In the genomic region with DNA sequence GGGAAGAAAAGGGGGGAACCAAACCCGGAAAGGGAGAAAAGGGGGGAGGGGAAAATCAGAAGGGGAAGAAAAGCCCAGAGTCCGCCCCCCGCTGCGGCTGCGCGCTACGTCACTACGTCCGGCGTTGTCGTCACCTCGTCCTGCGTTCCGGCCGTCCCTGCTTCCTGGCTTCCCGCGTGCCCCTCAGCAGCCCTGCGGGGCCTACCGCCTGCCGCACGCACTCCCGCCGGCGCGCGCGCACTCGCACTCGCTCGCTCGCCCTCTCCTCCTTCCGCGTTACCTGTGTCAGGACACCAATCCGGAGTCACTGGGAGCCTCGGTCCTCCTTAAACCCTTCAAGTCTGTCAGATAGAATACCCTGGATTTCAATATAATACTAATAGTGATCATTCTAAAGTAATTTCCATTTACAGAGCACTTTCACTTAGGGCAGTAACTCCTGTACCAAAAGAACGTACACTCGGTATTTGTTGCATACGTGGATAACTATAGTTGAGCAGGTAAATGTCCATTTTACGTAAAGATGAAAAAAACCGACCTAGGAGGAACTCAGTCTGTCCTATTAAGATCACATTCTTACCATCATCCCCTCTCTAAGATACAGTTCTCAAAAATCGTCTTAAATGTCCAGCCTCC, we compare ENCODE assay signal across 1 cellular context.
TF ChIP-seq lines count a peak whose summit lies in the region.

A gene (minus strand): TSS at position 113 of the 636 bp plus-strand sequence. CDS start 120,615 bp downstream, outside the sequence.

TF ChIP-seq in HepG2, 621 proteins besides CTCF, POLR2A, EP300 and RAD21 (continued from another document and continues in another):
- TF ChIP-seq KLF13 (CRISPR knock-in tag; IDR thresholded peaks at IDR 0.05): no peak
- TF ChIP-seq ZBTB20 (CRISPR knock-in tag; IDR thresholded peaks at IDR 0.05; ENCODE audit: borderline replicate concordance, low read depth): no peak; the same call in 1 of the 2 replicates
- TF ChIP-seq, protein P1, sequence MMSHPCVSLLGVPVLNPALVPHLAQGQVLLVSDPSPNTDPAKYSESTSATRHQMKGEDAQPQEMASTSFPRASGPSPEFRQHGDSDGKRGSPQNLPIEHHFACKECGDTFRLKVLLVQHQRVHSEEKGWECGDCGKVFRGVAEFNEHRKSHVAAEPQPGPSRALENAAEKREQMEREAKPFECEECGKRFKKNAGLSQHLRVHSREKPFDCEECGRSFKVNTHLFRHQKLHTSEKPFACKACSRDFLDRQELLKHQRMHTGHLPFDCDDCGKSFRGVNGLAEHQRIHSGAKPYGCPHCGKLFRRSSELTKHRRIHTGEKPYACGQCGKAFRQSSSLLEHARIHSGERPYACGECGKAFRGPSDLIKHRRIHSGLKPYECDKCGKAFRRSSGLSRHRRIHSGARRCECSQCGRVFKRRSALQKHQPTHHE (CRISPR knock-in tag; IDR thresholded peaks at IDR 0.05; ENCODE audit: borderline replicate concordance): 0 out of 2 replicates have a peak, but pooled peaks have one; percentile 51
- TF ChIP-seq, protein P2, sequence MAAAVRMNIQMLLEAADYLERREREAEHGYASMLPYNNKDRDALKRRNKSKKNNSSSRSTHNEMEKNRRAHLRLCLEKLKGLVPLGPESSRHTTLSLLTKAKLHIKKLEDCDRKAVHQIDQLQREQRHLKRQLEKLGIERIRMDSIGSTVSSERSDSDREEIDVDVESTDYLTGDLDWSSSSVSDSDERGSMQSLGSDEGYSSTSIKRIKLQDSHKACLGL (CRISPR knock-in tag; IDR thresholded peaks at IDR 0.05): peak; percentile 87
- TF ChIP-seq, protein P3, sequence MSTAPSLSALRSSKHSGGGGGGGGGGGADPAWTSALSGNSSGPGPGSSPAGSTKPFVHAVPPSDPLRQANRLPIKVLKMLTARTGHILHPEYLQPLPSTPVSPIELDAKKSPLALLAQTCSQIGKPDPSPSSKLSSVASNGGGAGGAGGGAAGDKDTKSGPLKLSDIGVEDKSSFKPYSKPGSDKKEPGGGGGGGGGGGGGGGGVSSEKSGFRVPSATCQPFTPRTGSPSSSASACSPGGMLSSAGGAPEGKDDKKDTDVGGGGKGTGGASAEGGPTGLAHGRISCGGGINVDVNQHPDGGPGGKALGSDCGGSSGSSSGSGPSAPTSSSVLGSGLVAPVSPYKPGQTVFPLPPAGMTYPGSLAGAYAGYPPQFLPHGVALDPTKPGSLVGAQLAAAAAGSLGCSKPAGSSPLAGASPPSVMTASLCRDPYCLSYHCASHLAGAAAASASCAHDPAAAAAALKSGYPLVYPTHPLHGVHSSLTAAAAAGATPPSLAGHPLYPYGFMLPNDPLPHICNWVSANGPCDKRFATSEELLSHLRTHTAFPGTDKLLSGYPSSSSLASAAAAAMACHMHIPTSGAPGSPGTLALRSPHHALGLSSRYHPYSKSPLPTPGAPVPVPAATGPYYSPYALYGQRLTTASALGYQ (CRISPR knock-in tag; IDR thresholded peaks at IDR 0.05): peak; percentile 59; the same call in 1 of the 2 replicates
- no peak for TF ChIP-seq LCORL (IDR thresholded peaks at IDR 0.05)
- peak; percentile 37; the same call in 1 of the 2 replicates for TF ChIP-seq LCORL (CRISPR knock-in tag; IDR thresholded peaks at IDR 0.05)
- TF ChIP-seq ZFP1 (CRISPR knock-in tag; IDR thresholded peaks at IDR 0.05): no peak
- TF ChIP-seq CENPX (CRISPR knock-in tag; IDR thresholded peaks at IDR 0.05): no peak
- no peak for TF ChIP-seq SP5 (CRISPR knock-in tag; IDR thresholded peaks at IDR 0.05; ENCODE audit: borderline replicate concordance, low read depth)
- no peak for TF ChIP-seq SMC3 (IDR thresholded peaks at IDR 0.05; ENCODE audit: low read length)
- TF ChIP-seq, protein P4, sequence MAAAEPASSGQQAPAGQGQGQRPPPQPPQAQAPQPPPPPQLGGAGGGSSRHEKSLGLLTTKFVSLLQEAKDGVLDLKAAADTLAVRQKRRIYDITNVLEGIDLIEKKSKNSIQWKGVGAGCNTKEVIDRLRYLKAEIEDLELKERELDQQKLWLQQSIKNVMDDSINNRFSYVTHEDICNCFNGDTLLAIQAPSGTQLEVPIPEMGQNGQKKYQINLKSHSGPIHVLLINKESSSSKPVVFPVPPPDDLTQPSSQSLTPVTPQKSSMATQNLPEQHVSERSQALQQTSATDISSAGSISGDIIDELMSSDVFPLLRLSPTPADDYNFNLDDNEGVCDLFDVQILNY (CRISPR knock-in tag; conservative IDR thresholded peaks at IDR 0.05): peak; percentile 67
- TF ChIP-seq, protein P5, sequence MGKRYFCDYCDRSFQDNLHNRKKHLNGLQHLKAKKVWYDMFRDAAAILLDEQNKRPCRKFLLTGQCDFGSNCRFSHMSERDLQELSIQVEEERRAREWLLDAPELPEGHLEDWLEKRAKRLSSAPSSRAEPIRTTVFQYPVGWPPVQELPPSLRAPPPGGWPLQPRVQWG (CRISPR knock-in tag; IDR thresholded peaks at IDR 0.05; ENCODE audit: borderline replicate concordance, low read depth): no peak
- TF ChIP-seq ZNF501 (CRISPR knock-in tag; IDR thresholded peaks at IDR 0.05): no peak
- peak; percentile 90 for TF ChIP-seq TMF1 (CRISPR knock-in tag; IDR thresholded peaks at IDR 0.05; ENCODE audit: low read depth)
- no peak for TF ChIP-seq SETDB1 (CRISPR knock-in tag; IDR thresholded peaks at IDR 0.05; ENCODE audit: borderline replicate concordance)
- peak; percentile 88 for TF ChIP-seq KMT2A (CRISPR knock-in tag; IDR thresholded peaks at IDR 0.05)
- no peak for TF ChIP-seq ZNF382 (CRISPR knock-in tag; IDR thresholded peaks at IDR 0.05; ENCODE audit: borderline replicate concordance)
- peak; percentile 75; the same call in 1 of the 2 replicates for TF ChIP-seq SAFB2 (CRISPR knock-in tag; IDR thresholded peaks at IDR 0.05; ENCODE audit: borderline replicate concordance, low read depth)
- TF ChIP-seq ZNF234 (CRISPR knock-in tag; conservative IDR thresholded peaks at IDR 0.05): no peak
- peak; percentile 93 for TF ChIP-seq ZFY (CRISPR knock-in tag; IDR thresholded peaks at IDR 0.05)
- TF ChIP-seq ZNF253 (CRISPR knock-in tag; IDR thresholded peaks at IDR 0.05; ENCODE audit: borderline replicate concordance): no peak
- no peak for TF ChIP-seq ZNF7 (CRISPR knock-in tag; IDR thresholded peaks at IDR 0.05)
- TF ChIP-seq, protein P6, sequence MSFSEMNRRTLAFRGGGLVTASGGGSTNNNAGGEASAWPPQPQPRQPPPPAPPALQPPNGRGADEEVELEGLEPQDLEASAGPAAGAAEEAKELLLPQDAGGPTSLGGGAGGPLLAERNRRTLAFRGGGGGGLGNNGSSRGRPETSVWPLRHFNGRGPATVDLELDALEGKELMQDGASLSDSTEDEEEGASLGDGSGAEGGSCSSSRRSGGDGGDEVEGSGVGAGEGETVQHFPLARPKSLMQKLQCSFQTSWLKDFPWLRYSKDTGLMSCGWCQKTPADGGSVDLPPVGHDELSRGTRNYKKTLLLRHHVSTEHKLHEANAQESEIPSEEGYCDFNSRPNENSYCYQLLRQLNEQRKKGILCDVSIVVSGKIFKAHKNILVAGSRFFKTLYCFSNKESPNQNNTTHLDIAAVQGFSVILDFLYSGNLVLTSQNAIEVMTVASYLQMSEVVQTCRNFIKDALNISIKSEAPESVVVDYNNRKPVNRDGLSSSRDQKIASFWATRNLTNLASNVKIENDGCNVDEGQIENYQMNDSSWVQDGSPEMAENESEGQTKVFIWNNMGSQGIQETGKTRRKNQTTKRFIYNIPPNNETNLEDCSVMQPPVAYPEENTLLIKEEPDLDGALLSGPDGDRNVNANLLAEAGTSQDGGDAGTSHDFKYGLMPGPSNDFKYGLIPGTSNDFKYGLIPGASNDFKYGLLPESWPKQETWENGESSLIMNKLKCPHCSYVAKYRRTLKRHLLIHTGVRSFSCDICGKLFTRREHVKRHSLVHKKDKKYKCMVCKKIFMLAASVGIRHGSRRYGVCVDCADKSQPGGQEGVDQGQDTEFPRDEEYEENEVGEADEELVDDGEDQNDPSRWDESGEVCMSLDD (CRISPR knock-in tag; IDR thresholded peaks at IDR 0.05; ENCODE audit: borderline replicate concordance): peak; percentile 49; the same call in 1 of the 2 replicates
- no peak for TF ChIP-seq ZNF354B (CRISPR knock-in tag; IDR thresholded peaks at IDR 0.05)
- 0 out of 2 replicates have a peak, but pooled peaks have one; percentile 11 for TF ChIP-seq PPARG (CRISPR knock-in tag; conservative IDR thresholded peaks at IDR 0.05)
- peak; percentile 93 for TF ChIP-seq RNF2 (conservative IDR thresholded peaks at IDR 0.05; ENCODE audit: low read depth)
- no peak for TF ChIP-seq ZSCAN20 (CRISPR knock-in tag; IDR thresholded peaks at IDR 0.05; ENCODE audit: borderline replicate concordance)
- TF ChIP-seq BHLHE40 (IDR thresholded peaks at IDR 0.05; ENCODE audit: low read length): peak; percentile 64; the same call in 1 of the 2 replicates
- TF ChIP-seq SOX5 (CRISPR knock-in tag; IDR thresholded peaks at IDR 0.05; ENCODE audit: borderline replicate concordance): peak; percentile 61
- TF ChIP-seq TEAD3 (CRISPR knock-in tag; optimal IDR thresholded peaks at IDR 0.05; ENCODE audit: borderline replicate concordance): peak; percentile 90
- no peak for TF ChIP-seq ZNF572 (CRISPR knock-in tag; IDR thresholded peaks at IDR 0.05)
- peak; percentile 66; the same call in 1 of the 2 replicates for TF ChIP-seq RFXAP (CRISPR knock-in tag; IDR thresholded peaks at IDR 0.05; ENCODE audit: borderline replicate concordance)
- TF ChIP-seq HES4 (CRISPR knock-in tag; IDR thresholded peaks at IDR 0.05; ENCODE audit: borderline replicate concordance): peak; percentile 94; the same call in 1 of the 2 replicates
- no peak for TF ChIP-seq NFIB (CRISPR knock-in tag; IDR thresholded peaks at IDR 0.05; ENCODE audit: borderline replicate concordance)
- TF ChIP-seq, protein P7, sequence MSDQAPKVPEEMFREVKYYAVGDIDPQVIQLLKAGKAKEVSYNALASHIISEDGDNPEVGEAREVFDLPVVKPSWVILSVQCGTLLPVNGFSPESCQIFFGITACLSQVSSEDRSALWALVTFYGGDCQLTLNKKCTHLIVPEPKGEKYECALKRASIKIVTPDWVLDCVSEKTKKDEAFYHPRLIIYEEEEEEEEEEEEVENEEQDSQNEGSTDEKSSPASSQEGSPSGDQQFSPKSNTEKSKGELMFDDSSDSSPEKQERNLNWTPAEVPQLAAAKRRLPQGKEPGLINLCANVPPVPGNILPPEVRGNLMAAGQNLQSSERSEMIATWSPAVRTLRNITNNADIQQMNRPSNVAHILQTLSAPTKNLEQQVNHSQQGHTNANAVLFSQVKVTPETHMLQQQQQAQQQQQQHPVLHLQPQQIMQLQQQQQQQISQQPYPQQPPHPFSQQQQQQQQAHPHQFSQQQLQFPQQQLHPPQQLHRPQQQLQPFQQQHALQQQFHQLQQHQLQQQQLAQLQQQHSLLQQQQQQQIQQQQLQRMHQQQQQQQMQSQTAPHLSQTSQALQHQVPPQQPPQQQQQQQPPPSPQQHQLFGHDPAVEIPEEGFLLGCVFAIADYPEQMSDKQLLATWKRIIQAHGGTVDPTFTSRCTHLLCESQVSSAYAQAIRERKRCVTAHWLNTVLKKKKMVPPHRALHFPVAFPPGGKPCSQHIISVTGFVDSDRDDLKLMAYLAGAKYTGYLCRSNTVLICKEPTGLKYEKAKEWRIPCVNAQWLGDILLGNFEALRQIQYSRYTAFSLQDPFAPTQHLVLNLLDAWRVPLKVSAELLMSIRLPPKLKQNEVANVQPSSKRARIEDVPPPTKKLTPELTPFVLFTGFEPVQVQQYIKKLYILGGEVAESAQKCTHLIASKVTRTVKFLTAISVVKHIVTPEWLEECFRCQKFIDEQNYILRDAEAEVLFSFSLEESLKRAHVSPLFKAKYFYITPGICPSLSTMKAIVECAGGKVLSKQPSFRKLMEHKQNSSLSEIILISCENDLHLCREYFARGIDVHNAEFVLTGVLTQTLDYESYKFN (CRISPR knock-in tag; conservative IDR thresholded peaks at IDR 0.05): 0 out of 2 replicates have a peak, but pooled peaks have one; percentile 34
- no peak for TF ChIP-seq PLRG1 (conservative IDR thresholded peaks at IDR 0.05)
- no peak for TF ChIP-seq SP140L (CRISPR knock-in tag; IDR thresholded peaks at IDR 0.05; ENCODE audit: borderline replicate concordance)
- TF ChIP-seq, protein P8, sequence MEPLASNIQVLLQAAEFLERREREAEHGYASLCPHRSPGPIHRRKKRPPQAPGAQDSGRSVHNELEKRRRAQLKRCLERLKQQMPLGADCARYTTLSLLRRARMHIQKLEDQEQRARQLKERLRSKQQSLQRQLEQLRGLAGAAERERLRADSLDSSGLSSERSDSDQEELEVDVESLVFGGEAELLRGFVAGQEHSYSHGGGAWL (CRISPR knock-in tag; IDR thresholded peaks at IDR 0.05): peak; percentile 91
- TF ChIP-seq DNMT1 (CRISPR knock-in tag; IDR thresholded peaks at IDR 0.05): peak; percentile 72; the same call in 1 of the 2 replicates
- TF ChIP-seq XBP1 (CRISPR knock-in tag; IDR thresholded peaks at IDR 0.05): no peak
- TF ChIP-seq TSC22D2 (CRISPR knock-in tag; IDR thresholded peaks at IDR 0.05; ENCODE audit: borderline replicate concordance): no peak
- TF ChIP-seq ZNF547 (CRISPR knock-in tag; IDR thresholded peaks at IDR 0.05): 0 out of 2 replicates have a peak, but pooled peaks have one; percentile 61
- peak; percentile 44 for TF ChIP-seq RXRB (CRISPR knock-in tag; IDR thresholded peaks at IDR 0.05; ENCODE audit: borderline replicate concordance)
- TF ChIP-seq NFE2L2 (IDR thresholded peaks at IDR 0.05; ENCODE audit: low read length): no peak
- TF ChIP-seq ZNF431 (CRISPR knock-in tag; IDR thresholded peaks at IDR 0.05; ENCODE audit: borderline replicate concordance, low read depth): no peak
- TF ChIP-seq ZBTB3 (CRISPR knock-in tag; IDR thresholded peaks at IDR 0.05; ENCODE audit: borderline replicate concordance, low read depth): no peak
- TF ChIP-seq, protein P9, sequence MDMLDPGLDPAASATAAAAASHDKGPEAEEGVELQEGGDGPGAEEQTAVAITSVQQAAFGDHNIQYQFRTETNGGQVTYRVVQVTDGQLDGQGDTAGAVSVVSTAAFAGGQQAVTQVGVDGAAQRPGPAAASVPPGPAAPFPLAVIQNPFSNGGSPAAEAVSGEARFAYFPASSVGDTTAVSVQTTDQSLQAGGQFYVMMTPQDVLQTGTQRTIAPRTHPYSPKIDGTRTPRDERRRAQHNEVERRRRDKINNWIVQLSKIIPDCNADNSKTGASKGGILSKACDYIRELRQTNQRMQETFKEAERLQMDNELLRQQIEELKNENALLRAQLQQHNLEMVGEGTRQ (IDR thresholded peaks at IDR 0.05; ENCODE audit: low read depth, low read length): no peak
- TF ChIP-seq, protein P9 (CRISPR knock-in tag; IDR thresholded peaks at IDR 0.05; ENCODE audit: borderline replicate concordance): no peak
- no peak for TF ChIP-seq ZNF432 (CRISPR knock-in tag; IDR thresholded peaks at IDR 0.05; ENCODE audit: borderline replicate concordance)
- TF ChIP-seq ZNF569 (CRISPR knock-in tag; IDR thresholded peaks at IDR 0.05; ENCODE audit: borderline replicate concordance): no peak
- no peak for TF ChIP-seq ZNF460 (CRISPR knock-in tag; IDR thresholded peaks at IDR 0.05; ENCODE audit: borderline replicate concordance)
- TF ChIP-seq ZNF616 (CRISPR knock-in tag; IDR thresholded peaks at IDR 0.05; ENCODE audit: low read depth): peak; percentile 45; the same call in 1 of the 2 replicates
- TF ChIP-seq ZNF251 (CRISPR knock-in tag; IDR thresholded peaks at IDR 0.05): no peak
